1 cellular context compared by ENCODE assay signal in genomic region chr6:1609662-1610496, GRCh38.
TF ChIP-seq lines count a peak whose summit lies in the region.

Gene FOXC1, plus strand, starts transcription at chr6:1609915. Its CDS starts 531 bp downstream, at chr6:1610446.

TF ChIP-seq in GM12878, 131 proteins besides CTCF, POLR2A, EP300 and RAD21 (continued from another document):
- TF ChIP-seq ETV6 (conservative IDR thresholded peaks at IDR 0.05 in 1 of 2, IDR thresholded peaks at IDR 0.05 in 1 of 2; ENCODE audit: borderline replicate concordance in 1 of 2, low read depth in 1 of 2) (no peak), NR2C2 (IDR thresholded peaks at IDR 0.05; ENCODE audit: borderline replicate concordance, control insufficient read depth, insufficient read length, low read depth) (no peak), TCF3 (IDR thresholded peaks at IDR 0.05; ENCODE audit: borderline replicate concordance, insufficient read depth, low read depth, low read length) (no peak), IKZF2 (IDR thresholded peaks at IDR 0.05) (no peak), CEBPB (IDR thresholded peaks at IDR 0.05; ENCODE audit: borderline replicate concordance in 1 of 2, low read depth in 2 of 2, low read length in 2 of 2) (no peak), ATF7 (IDR thresholded peaks at IDR 0.05; ENCODE audit: low read depth) (no peak)
